1 cellular context compared by ENCODE assay signal in genomic region chr12:119218863-119219262, GRCh38.
TF ChIP-seq lines count a peak whose summit lies in the region.

No MANE protein-coding gene starts in this region.

TF ChIP-seq in H1, 55 proteins besides CTCF, POLR2A, EP300 and RAD21 (continued from another document):
- peak; percentile 60; the same call in 1 of the 2 replicates for TF ChIP-seq YY1 (IDR thresholded peaks at IDR 0.05; ENCODE audit: low read depth, low read length)
- 0 out of 2 replicates have a peak, but pooled peaks have one; percentile 2 for TF ChIP-seq SRF (IDR thresholded peaks at IDR 0.05; ENCODE audit: low read depth, low read length)
- TF ChIP-seq SP1 (IDR thresholded peaks at IDR 0.05; ENCODE audit: low read depth, low read length) = 0 out of 2 replicates have a peak, but pooled peaks have one; percentile 35
